17 cellular contexts compared by ENCODE assay signal in the genomic region with DNA sequence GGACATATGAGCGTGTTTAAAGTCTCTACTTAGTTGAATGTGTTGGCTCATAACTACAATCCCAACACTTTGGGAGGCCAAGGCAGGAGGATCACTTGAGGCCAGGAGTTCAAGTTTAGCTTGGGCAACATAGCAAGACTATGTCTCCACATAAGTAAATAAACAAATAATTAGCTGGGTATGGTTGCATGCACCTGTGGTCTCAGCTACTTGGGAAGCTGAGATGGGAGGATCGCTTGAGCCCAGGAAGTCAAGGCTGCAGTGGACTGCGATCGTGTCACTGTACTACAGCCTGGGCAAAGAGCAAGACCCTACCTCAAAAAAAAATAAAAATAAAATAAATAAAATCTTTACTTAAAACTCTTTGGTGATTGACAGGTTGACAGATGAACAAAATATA. TPM values are rescaled to one million over a fixed set of nuclear protein-coding genes. Genes with fewer than 3 reads are reported as not detected.
A peak's percentile ranks its signal among the peaks of the same experiment; 100 is the strongest.
DNase-seq lines count a peak whose midpoint lies in the region; ATAC-seq and TF ChIP-seq lines count a peak whose summit lies in the region.
"Had no signal": no experiment of that assay in that cellular context is flagged by ENCODE, and none has a peak within 500 bp of the region (broad histone marks: within the 10 kb centered on the region; RNA-seq: fewer than 3 reads in every experiment).

No MANE protein-coding gene starts in this region.

- TF ChIP-seq CTCF in C4-2B (conservative IDR thresholded peaks at IDR 0.05) (no peak), WTC11 (IDR thresholded peaks at IDR 0.05) (no peak), mesothelial cell of epicardium (IDR thresholded peaks at IDR 0.05; ENCODE audit: unreplicated experiment) (no peak)

- CTCF ChIA-PET in HEK293T (lab: Yijun Ruan, JAX): no interaction called here
- CTCF ChIA-PET in WTC11 (lab: Charles Lee): interaction anchor here (1.2 to 5.6 kb wide), 2 partner anchors 47 to 62 kb away, joined by 3 to 49 read pairs; no protein-coding TSS in a partner anchor

- peak overlapping the region; percentile 46 for H3K27ac ChIP-seq in C4-2B
- H3K27ac ChIP-seq: BLaER1 treated with 17β-estradiol and CSF1 and Interleukin-3, amounts not matched to agents 10 nM and 100 nM had no signal

- H3K4me1 Mint-ChIP-seq in WTC11: peaks cover 19% of the 10 kb centered on the region
- H3K4me1 Mint-ChIP-seq in mesothelial cell of epicardium: peaks cover 53% of the 10 kb centered on the region
- H3K4me1 Mint-ChIP-seq: CD4-positive, alpha-beta memory T cell had no signal

- H3K4me3 Mint-ChIP-seq in WTC11 (no peak overlapping the region), mesothelial cell of epicardium (no peak overlapping the region)
- H3K4me3 Mint-ChIP-seq: CD4-positive, alpha-beta memory T cell had no signal

- H3K9me3 Mint-ChIP-seq in WTC11 (no peaks in the 10 kb centered on the region), mesothelial cell of epicardium (no peaks in the 10 kb centered on the region)
- H3K9me3 Mint-ChIP-seq: CD4-positive, alpha-beta memory T cell had no signal

- POLR2A ChIA-PET in HEK293T (lab: Yijun Ruan, JAX): no interaction called here
- POLR2A ChIA-PET in WTC11 (lab: Charles Lee): interaction anchor here (0.6 kb wide), 1 partner anchor 463 kb away, joined by 5 read pairs; no protein-coding TSS in a partner anchor

- no peak for ATAC-seq in WTC11
- ATAC-seq in HG03442 (IDR thresholded peaks at IDR 0.05; ENCODE audit: unreplicated experiment): no peak

- H3K36me3 Mint-ChIP-seq in WTC11 (no peaks in the 10 kb centered on the region), mesothelial cell of epicardium (no peaks in the 10 kb centered on the region)
- H3K36me3 Mint-ChIP-seq: CD4-positive, alpha-beta memory T cell had no signal

- no peak for DNase-seq in HEK293T (ENCODE audit: extremely low spot score)
- no peak for DNase-seq in WTC11 (ENCODE audit: low spot score)
- no peak for DNase-seq in mesothelial cell of epicardium (ENCODE audit: low spot score in 2 of 2, unreplicated experiment in 2 of 2)
- DNase-seq in NCI-H526 treated with DMSO at 0.1 percent for 48 hours (lab: John Stamatoyannopoulos, UW): no peak
- no peak for DNase-seq in NCI-H128 (lab: John Stamatoyannopoulos, UW; ENCODE audit: unreplicated experiment)
- DNase-seq: 8988T; ACHN; AML-193; BE2C; Caco-2; CD4-positive, alpha-beta memory T cell; DMS153; DND-41; GOT3 had no signal

- H3K27ac Mint-ChIP-seq in WTC11 (no peak overlapping the region), mesothelial cell of epicardium (peak overlapping the region; percentile 92)

- peaks cover 4% of the 10 kb centered on the region for H3K27me3 Mint-ChIP-seq in WTC11 (ENCODE audit: low read depth)
- no peaks in the 10 kb centered on the region for H3K27me3 Mint-ChIP-seq in mesothelial cell of epicardium (ENCODE audit: low read depth)

TF ChIP-seq in HEK293T, 16 proteins besides CTCF, POLR2A, EP300 and RAD21:
- TF ChIP-seq, protein P1, sequence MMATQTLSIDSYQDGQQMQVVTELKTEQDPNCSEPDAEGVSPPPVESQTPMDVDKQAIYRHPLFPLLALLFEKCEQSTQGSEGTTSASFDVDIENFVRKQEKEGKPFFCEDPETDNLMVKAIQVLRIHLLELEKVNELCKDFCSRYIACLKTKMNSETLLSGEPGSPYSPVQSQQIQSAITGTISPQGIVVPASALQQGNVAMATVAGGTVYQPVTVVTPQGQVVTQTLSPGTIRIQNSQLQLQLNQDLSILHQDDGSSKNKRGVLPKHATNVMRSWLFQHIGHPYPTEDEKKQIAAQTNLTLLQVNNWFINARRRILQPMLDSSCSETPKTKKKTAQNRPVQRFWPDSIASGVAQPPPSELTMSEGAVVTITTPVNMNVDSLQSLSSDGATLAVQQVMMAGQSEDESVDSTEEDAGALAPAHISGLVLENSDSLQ (IDR thresholded peaks at IDR 0.05): peak; percentile 7; the same call in 1 of the 2 replicates
- TF ChIP-seq CTBP1 (IDR thresholded peaks at IDR 0.05; ENCODE audit: borderline replicate concordance): no peak

TF ChIP-seq in WTC11, 78 proteins besides CTCF, POLR2A, EP300 and RAD21:
- 0 out of 2 replicates have a peak, but pooled peaks have one; percentile 68 for TF ChIP-seq ZNF121 (CRISPR knock-in tag; IDR thresholded peaks at IDR 0.05)
- TF ChIP-seq, protein P2, sequence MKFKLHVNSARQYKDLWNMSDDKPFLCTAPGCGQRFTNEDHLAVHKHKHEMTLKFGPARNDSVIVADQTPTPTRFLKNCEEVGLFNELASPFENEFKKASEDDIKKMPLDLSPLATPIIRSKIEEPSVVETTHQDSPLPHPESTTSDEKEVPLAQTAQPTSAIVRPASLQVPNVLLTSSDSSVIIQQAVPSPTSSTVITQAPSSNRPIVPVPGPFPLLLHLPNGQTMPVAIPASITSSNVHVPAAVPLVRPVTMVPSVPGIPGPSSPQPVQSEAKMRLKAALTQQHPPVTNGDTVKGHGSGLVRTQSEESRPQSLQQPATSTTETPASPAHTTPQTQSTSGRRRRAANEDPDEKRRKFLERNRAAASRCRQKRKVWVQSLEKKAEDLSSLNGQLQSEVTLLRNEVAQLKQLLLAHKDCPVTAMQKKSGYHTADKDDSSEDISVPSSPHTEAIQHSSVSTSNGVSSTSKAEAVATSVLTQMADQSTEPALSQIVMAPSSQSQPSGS (CRISPR knock-in tag; IDR thresholded peaks at IDR 0.05; ENCODE audit: borderline replicate concordance, low read depth): no peak

RNA-seq across cellular contexts. Expression of a gene that starts 13.0 kb away (rescaled TPM):
- 4.0 to 5.5 TPM (median 4.3 TPM) in 3 replicates for total RNA-seq in WTC11 (2021)
- 18.3 to 19.4 TPM (median 19.1 TPM) in 3 replicates for total RNA-seq in mesothelial cell of epicardium

RNA-seq across cellular contexts. Expression of a gene that starts 31.2 kb away (rescaled TPM):
- not detected in 3 replicates for total RNA-seq in WTC11 (2021)
- total RNA-seq in mesothelial cell of epicardium: 1.4 to 1.9 TPM (median 1.7 TPM) in 3 replicates
- total RNA-seq: Caco-2; CD4-positive, alpha-beta memory T cell had no signal

RNA-seq across cellular contexts. Expression of a gene that starts 52.7 kb away (rescaled TPM):
- total RNA-seq in WTC11 (2021) (0.15 to 0.41 TPM (median 0.41 TPM) in 3 replicates), mesothelial cell of epicardium (9.2 to 10.7 TPM (median 10.3 TPM) in 3 replicates)
- total RNA-seq: CD4-positive, alpha-beta memory T cell had no signal
